Comparison of ENCODE assay signal across 11 cellular contexts in genomic region chr1:202029171-202029665, GRCh38. TPM values are rescaled to one million over a fixed set of nuclear protein-coding genes. Genes with fewer than 3 reads are reported as not detected.
DNase-seq lines count a peak whose midpoint lies in the region; ATAC-seq and TF ChIP-seq lines count a peak whose summit lies in the region.
"Had no signal": no experiment of that assay in that cellular context is flagged by ENCODE, and none has a peak within 500 bp of the region (broad histone marks: within the 10 kb centered on the region; RNA-seq: fewer than 3 reads in every experiment).

No MANE protein-coding gene starts in this region.

- peaks cover 5% of the 10 kb centered on the region; the same call in 1 of the 2 replicates for H4K20me1 ChIP-seq in IMR-90 (ENCODE audit: insufficient read depth, low read length)

- TF ChIP-seq POLR2A in IMR-90 (IDR thresholded peaks at IDR 0.05; ENCODE audit: low read depth, low read length) (no peak), uterus (IDR thresholded peaks at IDR 0.05) (no peak)

- peak; percentile 76 for DNase-seq in AG10803 (ENCODE audit: low read depth)
- DNase-seq in IMR-90, result peak; percentile 90
- DNase-seq in hepatic stellate cell (ENCODE audit: low spot score), result peak; percentile 87
- no peak for DNase-seq in uterus
- no peak for DNase-seq in T-helper 9 cell
- no peak for DNase-seq in GF-D8 (lab: John Stamatoyannopoulos, UW)
- DNase-seq: activated CD8-positive, alpha-beta memory T cell treated with anti-CD3 and anti-CD28 coated beads, Interleukin-2, amount 10 ng/mL, durations not matched to agents 7 days and 5 days had no signal

- peaks cover 11% of the 10 kb centered on the region for H3K9me1 ChIP-seq in IMR-90 (ENCODE audit: insufficient read depth, low read length)

- no peak overlapping the region for H4K91ac ChIP-seq in IMR-90 (ENCODE audit: insufficient read depth, low read depth, low read length)

- no peak overlapping the region for H3K56ac ChIP-seq in IMR-90 (ENCODE audit: extremely low read depth, insufficient read depth, low read length)

- CTCF ChIA-PET in IMR-90 (lab: Yijun Ruan, JAX), result interaction anchor here (0.7 kb wide), 1 partner anchor 65 kb away, joined by 3 read pairs; no protein-coding TSS in a partner anchor

- TF ChIP-seq CTCF in AG10803 (conservative IDR thresholded peaks at IDR 0.05; ENCODE audit: low read length) (no peak), IMR-90 (conservative IDR thresholded peaks at IDR 0.05; ENCODE audit: low read depth, low read length) (no peak), uterus (IDR thresholded peaks at IDR 0.05) (no peak)

- no peak overlapping the region for H3K23ac ChIP-seq in IMR-90 (ENCODE audit: low read depth, low read length)

- H3K4me3 ChIP-seq in AG10803 (ENCODE audit: low read length) (no peak overlapping the region), IMR-90 (ENCODE audit: insufficient read depth, low read depth, low read length) (no peak overlapping the region), uterus (no peak overlapping the region)

- H2BK20ac ChIP-seq in IMR-90 (ENCODE audit: low read depth, low read length), result peak overlapping the region; percentile 5; the same call in 1 of the 2 replicates

- H3K14ac ChIP-seq in IMR-90 (replicated peaks; ENCODE audit: low read depth, low read length), result no peak overlapping the region

- H2AK9ac ChIP-seq in IMR-90 (replicated peaks; ENCODE audit: low read depth, low read length, poor library complexity), result no peak overlapping the region

- intact Hi-C loops in IMR-90 (cut with micrococcal nuclease) (no loop called here), uterus (cut with DNase I; ENCODE audit: low total_unique reads) (no loop called here)

- no peak overlapping the region for H2BK5ac ChIP-seq in IMR-90 (ENCODE audit: low read depth, low read length, poor library complexity, severe bottlenecking)

- 67% methylated on average over 2 of the region's 5 CpGs; no CpG with 5 or more reads in 1 of the 2 experiments for WGBS in IMR-90 (ENCODE audit: extremely low coverage in 2 of 2, insufficient read length in 1 of 2), 2 experiments

- BruUV-seq in IMR-90 (replicated peaks; lab: Mats Ljungman, UMichigan), result no TSS peak

- no peak for TF ChIP-seq RAD21 in IMR-90 (IDR thresholded peaks at IDR 0.05; ENCODE audit: low read length)

- H3K9ac ChIP-seq in IMR-90 (ENCODE audit: low read depth, low read length), result no peak overlapping the region
- H3K9ac ChIP-seq: parathyroid adenoma had no signal

- H2BK15ac ChIP-seq in IMR-90 (ENCODE audit: low read depth, low read length), result peak overlapping the region; percentile 55; the same call in 1 of the 3 replicates

- H3K4me1 ChIP-seq in IMR-90 (ENCODE audit: control insufficient read depth, insufficient read depth, low read length), result peaks cover 4% of the 10 kb centered on the region
- H3K4me1 ChIP-seq in uterus, result no peaks in the 10 kb centered on the region
- H3K4me1 ChIP-seq: parathyroid adenoma had no signal

- H2AK5ac ChIP-seq in IMR-90 (ENCODE audit: low read depth, low read length), result peak overlapping the region; percentile 87

- no peak overlapping the region for H4K8ac ChIP-seq in IMR-90 (ENCODE audit: low read depth in 2 of 2, low read length in 2 of 2)

- no peaks in the 10 kb centered on the region for H3K79me1 ChIP-seq in IMR-90 (ENCODE audit: low read depth in 1 of 2, low read length in 2 of 2)

- H3K27ac ChIP-seq in IMR-90 (ENCODE audit: insufficient read depth, low read length) (no peak overlapping the region), uterus (no peak overlapping the region)
- H3K27ac ChIP-seq: parathyroid adenoma had no signal

- H3K36me3 ChIP-seq in IMR-90 (ENCODE audit: control insufficient read depth, insufficient read depth, low read length) (no peaks in the 10 kb centered on the region), uterus (no peaks in the 10 kb centered on the region)

- dilution Hi-C loops in IMR-90 (cut with HindIII; ENCODE audit: low sequenced_read_pairs, unreplicated experiment), result no loop called here

- in situ Hi-C loops in IMR-90 (cut with MboI; ENCODE audit: low sequenced_read_pairs), result no loop called here

- H3K4me2 ChIP-seq in IMR-90 (ENCODE audit: low read depth, low read length), result peak overlapping the region; percentile 18; the same call in 1 of the 2 replicates

- no peak overlapping the region for H3K4ac ChIP-seq in IMR-90 (ENCODE audit: low read depth, low read length)

- H3K9me3 ChIP-seq in IMR-90 (ENCODE audit: control insufficient read depth, insufficient read depth, low read length) (no peaks in the 10 kb centered on the region), uterus (no peaks in the 10 kb centered on the region)

- H3K18ac ChIP-seq in IMR-90 (ENCODE audit: low read depth, low read length), result peak overlapping the region; percentile 39; the same call in 1 of the 2 replicates

- H2AFZ ChIP-seq in IMR-90 (replicated peaks; ENCODE audit: low read length, poor library complexity), result no peak overlapping the region
- H2AFZ ChIP-seq: parathyroid adenoma had no signal

- peak; percentile 94 for ATAC-seq in IMR-90 (ENCODE audit: low read depth)
- ATAC-seq in SK-N-SH treated with all-trans-retinoic acid at 6 μM for 48 hours, result peak; percentile 92
- no peak for ATAC-seq in GM21360 (IDR thresholded peaks at IDR 0.05; ENCODE audit: unreplicated experiment)
- ATAC-seq: activated CD8-positive, alpha-beta memory T cell treated with anti-CD3 and anti-CD28 coated beads, Interleukin-2, amount 10 ng/mL, durations not matched to agents 7 days and 5 days; stimulated activated effector memory CD8-positive, alpha-beta T cell treated with anti-CD3 and anti-CD28 coated beads, Interleukin-12 subunit alpha, Interleukin-12 subunit beta, amount 100 ng/mL, for 72 hours had no signal

- H3K27me3 ChIP-seq in IMR-90 (ENCODE audit: control insufficient read depth, insufficient read depth, low read length), result peaks cover 10% of the 10 kb centered on the region; the same call in 1 of the 2 replicates
- no peaks in the 10 kb centered on the region for H3K27me3 ChIP-seq in uterus

- H2BK120ac ChIP-seq in IMR-90 (ENCODE audit: low read depth, low read length), result peak overlapping the region; percentile 21; the same call in 1 of the 2 replicates

- H4K5ac ChIP-seq in IMR-90 (ENCODE audit: low read depth, low read length), result no peak overlapping the region

- POLR2A ChIA-PET in IMR-90 (lab: Charles Lee; ENCODE audit: unreplicated experiment), result no interaction called here

TF ChIP-seq in IMR-90, 13 proteins besides CTCF, POLR2A, EP300 and RAD21 (continues in another document):
- no peak for TF ChIP-seq MAZ (IDR thresholded peaks at IDR 0.05; ENCODE audit: borderline replicate concordance, low read depth, low read length)
- TF ChIP-seq MAFK (IDR thresholded peaks at IDR 0.05; ENCODE audit: low read depth, low read length), result peak; percentile 79
- TF ChIP-seq FOS (IDR thresholded peaks at IDR 0.05; ENCODE audit: low read depth, low read length), result peak; percentile 99
- peak; percentile 27 for TF ChIP-seq RCOR1 (IDR thresholded peaks at IDR 0.05; ENCODE audit: insufficient replicate concordance, low read length)
- no peak for TF ChIP-seq SMC3 (IDR thresholded peaks at IDR 0.05; ENCODE audit: low read depth, low read length)
- no peak for TF ChIP-seq CHD1 (IDR thresholded peaks at IDR 0.05; ENCODE audit: low read depth, low read length)
- no peak for TF ChIP-seq MXI1 (IDR thresholded peaks at IDR 0.05; ENCODE audit: borderline replicate concordance, low read depth, low read length)
- TF ChIP-seq RFX5 (IDR thresholded peaks at IDR 0.05; ENCODE audit: low read depth, low read length), result no peak

TF ChIP-seq in SK-N-SH treated with all-trans-retinoic acid at 6 μM for 48 hours, 23 proteins besides CTCF, POLR2A, EP300 and RAD21:
- peak; percentile 67; the same call in 1 of the 2 replicates for TF ChIP-seq TOX (CRISPR knock-in tag; IDR thresholded peaks at IDR 0.05; ENCODE audit: borderline replicate concordance)
- no peak for TF ChIP-seq PPARA (CRISPR knock-in tag; IDR thresholded peaks at IDR 0.05; ENCODE audit: borderline replicate concordance)
- no peak for TF ChIP-seq ESRRG (CRISPR knock-in tag; IDR thresholded peaks at IDR 0.05)

RNA-seq across cellular contexts. Expression of gene ELF3, which starts 18.8 kb away (rescaled TPM):
- total RNA-seq in IMR-90 (2012; rRNA removed), result under 0.01 TPM in 1 of 2 replicates, not detected in the other
- 0.19 and 0.38 TPM in 2 replicates for polyA plus RNA-seq in IMR-90 (2012; rRNA removed)
- 0.02 and 0.11 TPM in 2 replicates for polyA plus RNA-seq in IMR-90 (2012; cell fraction: cytosol; rRNA removed)
- 1.3 and 7.4 TPM in 2 replicates for polyA plus RNA-seq in IMR-90 (2012; cell fraction: nucleus; rRNA removed; ENCODE audit: low replicate concordance)
- 10 to 100 TPM in 1 of 4 donors, 1 to 10 TPM in 3; 1.0 to 67.7 (median 2.0) TPM for total RNA-seq in uterus

RNA-seq across cellular contexts. Expression of gene RNPEP, which starts 46.8 kb away (rescaled TPM):
- total RNA-seq in IMR-90 (2012; rRNA removed) (39.7 and 49.8 TPM in 2 replicates), uterus (10 to 100 TPM; 17.9 to 64.8 (median 41.7) TPM)
- polyA plus RNA-seq in IMR-90 (2012; rRNA removed), result 57.3 and 75.4 TPM in 2 replicates
- 51.9 and 58.2 TPM in 2 replicates for polyA plus RNA-seq in IMR-90 (2012; cell fraction: cytosol; rRNA removed)
- polyA plus RNA-seq in IMR-90 (2012; cell fraction: nucleus; rRNA removed; ENCODE audit: low replicate concordance), result 61.4 and 80.2 TPM in 2 replicates

Comparison
In these comparisons a context has a peak if more than half of its experiments do, and no peak if none do; other contexts are left out.
1. DNase-seq: peak in AG10803 (single experiment), IMR-90 (single experiment) and hepatic stellate cell (single experiment); none in uterus (0 of 2), T-helper 9 cell (single experiment) and GF-D8 (single experiment).